ENCODE assay signal across 1 cellular context in the genomic region with DNA sequence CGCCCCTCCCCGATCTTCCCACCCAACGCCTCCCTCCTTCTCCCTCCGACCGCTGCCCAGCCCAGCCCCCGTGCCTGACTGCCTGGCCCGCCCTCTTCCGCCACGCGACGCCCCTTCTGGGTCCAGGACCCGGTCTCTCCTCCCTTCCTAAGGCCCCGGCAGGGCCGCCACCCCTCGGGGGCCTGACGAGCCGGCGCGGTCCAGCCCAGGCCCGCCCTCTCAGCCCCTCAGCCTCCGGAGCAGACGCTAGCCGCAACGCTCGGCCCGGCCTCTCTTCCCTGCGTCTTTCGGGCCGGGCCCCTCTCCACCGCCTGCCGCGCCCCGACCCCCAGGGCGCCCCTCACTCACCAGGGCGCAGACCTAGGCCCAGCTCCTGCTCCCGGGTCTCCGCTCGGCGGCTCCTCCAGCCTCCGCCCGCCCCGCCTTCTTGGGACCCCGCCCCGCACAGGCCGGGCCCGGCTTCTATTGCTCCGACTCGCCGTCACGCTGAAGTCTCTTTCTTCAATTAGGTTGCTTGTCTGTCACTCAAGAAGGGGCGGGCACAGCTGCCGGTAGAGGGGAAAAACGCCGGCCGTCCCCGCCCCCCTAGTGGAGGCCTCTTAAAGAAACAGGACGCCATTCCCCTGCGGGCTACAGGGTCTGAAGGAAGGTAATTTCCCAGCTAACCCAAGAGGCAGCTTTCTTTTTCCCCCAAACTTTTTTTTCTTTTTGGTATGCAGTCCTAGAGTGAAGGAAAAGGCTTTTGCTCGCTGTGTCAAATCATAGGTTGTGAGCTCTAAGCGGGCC.
TF ChIP-seq lines count a peak whose summit lies in the region.

A gene with protein sequence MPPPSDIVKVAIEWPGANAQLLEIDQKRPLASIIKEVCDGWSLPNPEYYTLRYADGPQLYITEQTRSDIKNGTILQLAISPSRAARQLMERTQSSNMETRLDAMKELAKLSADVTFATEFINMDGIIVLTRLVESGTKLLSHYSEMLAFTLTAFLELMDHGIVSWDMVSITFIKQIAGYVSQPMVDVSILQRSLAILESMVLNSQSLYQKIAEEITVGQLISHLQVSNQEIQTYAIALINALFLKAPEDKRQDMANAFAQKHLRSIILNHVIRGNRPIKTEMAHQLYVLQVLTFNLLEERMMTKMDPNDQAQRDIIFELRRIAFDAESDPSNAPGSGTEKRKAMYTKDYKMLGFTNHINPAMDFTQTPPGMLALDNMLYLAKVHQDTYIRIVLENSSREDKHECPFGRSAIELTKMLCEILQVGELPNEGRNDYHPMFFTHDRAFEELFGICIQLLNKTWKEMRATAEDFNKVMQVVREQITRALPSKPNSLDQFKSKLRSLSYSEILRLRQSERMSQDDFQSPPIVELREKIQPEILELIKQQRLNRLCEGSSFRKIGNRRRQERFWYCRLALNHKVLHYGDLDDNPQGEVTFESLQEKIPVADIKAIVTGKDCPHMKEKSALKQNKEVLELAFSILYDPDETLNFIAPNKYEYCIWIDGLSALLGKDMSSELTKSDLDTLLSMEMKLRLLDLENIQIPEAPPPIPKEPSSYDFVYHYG (minus strand): TSS at position 416 of the 786 bp plus-strand sequence. CDS start 12,133 bp downstream, outside the sequence.

TF ChIP-seq in H1, 55 proteins besides CTCF, POLR2A, EP300 and RAD21 (continued from another document):
- TF ChIP-seq ASH2L (IDR thresholded peaks at IDR 0.05; ENCODE audit: low read length) (peak; percentile 73), NRF1 (IDR thresholded peaks at IDR 0.05; ENCODE audit: low read depth, low read length) (no peak), CEBPB (IDR thresholded peaks at IDR 0.05; ENCODE audit: low read depth, low read length) (no peak), TAF1 (IDR thresholded peaks at IDR 0.05; ENCODE audit: low read depth, low read length) (no peak; the same call in 1 of the 2 replicates), TCF12 (IDR thresholded peaks at IDR 0.05; ENCODE audit: low read depth, low read length) (0 out of 2 replicates have a peak, but pooled peaks have one; percentile 37), MAFK (IDR thresholded peaks at IDR 0.05; ENCODE audit: low read depth, low read length) (no peak), BCL11A (IDR thresholded peaks at IDR 0.05; ENCODE audit: low read depth in 2 of 2, low read length in 2 of 2) (no peak), GABPA (IDR thresholded peaks at IDR 0.05; ENCODE audit: borderline replicate concordance, insufficient read depth, low read length) (no peak), SIRT6 (IDR thresholded peaks at IDR 0.05; ENCODE audit: low read length) (no peak)
